ENCODE assay signal across 8 cellular contexts in the genomic region with DNA sequence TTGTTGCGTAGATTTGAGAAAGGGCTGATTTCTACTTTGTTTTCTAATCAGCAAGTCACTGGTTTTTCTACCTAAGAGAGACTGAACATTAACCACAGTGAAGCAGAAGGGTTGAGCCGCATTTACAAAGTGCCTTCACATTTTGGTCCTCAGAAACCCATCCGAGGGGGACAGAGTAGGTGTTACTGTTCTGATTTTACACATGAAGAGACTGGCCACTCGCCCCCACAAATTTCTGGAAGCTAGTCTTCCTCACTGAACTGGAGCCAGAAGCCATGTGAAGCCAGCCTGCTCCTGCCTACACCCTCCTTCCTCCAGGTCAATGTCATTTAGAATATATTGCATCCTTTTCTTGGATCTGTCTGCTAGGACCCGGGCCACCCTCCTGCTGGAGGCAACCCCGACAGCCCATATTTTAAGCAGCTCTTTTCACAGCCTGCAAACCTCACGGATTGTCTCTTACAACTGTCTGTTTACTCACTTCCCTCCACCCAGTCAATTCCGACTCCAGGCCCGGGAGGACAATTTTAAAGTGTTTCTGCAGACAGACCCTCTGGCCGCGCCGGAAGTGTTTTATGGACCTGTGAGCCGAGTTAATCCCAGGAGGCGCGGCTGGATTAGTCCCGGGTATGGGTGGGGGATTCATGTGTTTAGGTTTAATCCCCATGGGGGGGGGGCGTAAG.
DNase-seq lines count a peak whose midpoint lies in the region; ATAC-seq and TF ChIP-seq lines count a peak whose summit lies in the region.

No MANE protein-coding gene starts in this region.

- TF ChIP-seq CTCF in activated B cell treated with CpG ODN at 0.5 μM for 24 hours (IDR thresholded peaks at IDR 0.05) = no peak

- peaks cover 18% of the 10 kb centered on the region for H3K4me1 ChIP-seq in thymus (ENCODE audit: control insufficient read depth, insufficient read depth, low read length)

- H3K27me3 ChIP-seq in thymus (ENCODE audit: control insufficient read depth, insufficient read depth) = no peaks in the 10 kb centered on the region

- H3K4me1 Mint-ChIP-seq in activated B cell treated with CpG ODN at 0.5 μM for 24 hours (peaks cover 74% of the 10 kb centered on the region), immature natural killer cell (peaks cover 64 to 65% of the 10 kb centered on the region in 2 donors)

- ATAC-seq in activated B cell treated with CpG ODN at 0.5 μM for 24 hours (ENCODE audit: low read depth) = no peak

- no peaks in the 10 kb centered on the region for H3K36me3 ChIP-seq in thymus (ENCODE audit: control insufficient read depth, insufficient read depth)

- CTCF ChIA-PET in activated B cell treated with CpG ODN at 0.5 μM for 24 hours (lab: Charles Lee) = no interaction called here

- peaks cover 2% of the 10 kb centered on the region for H3K36me3 Mint-ChIP-seq in activated B cell treated with CpG ODN at 0.5 μM for 24 hours (ENCODE audit: low read depth)
- no peaks in the 10 kb centered on the region for H3K36me3 Mint-ChIP-seq in immature natural killer cell

- H3K27me3 Mint-ChIP-seq in activated B cell treated with CpG ODN at 0.5 μM for 24 hours (no peaks in the 10 kb centered on the region), immature natural killer cell (ENCODE audit: low read depth in 3 of 3) (peaks cover 23 to 41% (median 41%) of the 10 kb centered on the region in 3 donors)

- H3K27ac ChIP-seq in thymus (ENCODE audit: low read depth) = peak overlapping the region; percentile 89

- POLR2A ChIA-PET in activated B cell treated with CpG ODN at 0.5 μM for 24 hours (lab: Charles Lee) = interaction anchor here (0.6 to 8.0 kb wide), 10 partner anchors 15 to 1367 kb away, joined by 3 to 268 read pairs (median 6); partner anchors contain the start of gene BCOR

- intact Hi-C loops in activated B cell treated with CpG ODN at 0.5 μM for 24 hours (cut with micrococcal nuclease) = loop anchor here (1.0 to 5.0 kb wide), 5 partner anchors 158 to 1026 kb away; partner anchors contain the start of gene CXorf38

- WGBS in thymus = 16% methylated on average over 17 of the region's 17 CpGs

- H3K4me3 Mint-ChIP-seq in activated B cell treated with CpG ODN at 0.5 μM for 24 hours (peak overlapping the region; percentile 88), immature natural killer cell (peak overlapping the region; percentile 82 to 88 (median 86))

- H3K4me3 ChIP-seq in thymus (ENCODE audit: low read length) = peak overlapping the region; percentile 62

- peak overlapping the region; percentile 98 for H3K27ac Mint-ChIP-seq in activated B cell treated with CpG ODN at 0.5 μM for 24 hours
- H3K27ac Mint-ChIP-seq in immature natural killer cell = peak overlapping the region; percentile 34 to 89 (median 70)

- no peaks in the 10 kb centered on the region for H3K9me3 Mint-ChIP-seq in activated B cell treated with CpG ODN at 0.5 μM for 24 hours
- H3K9me3 Mint-ChIP-seq in immature natural killer cell = peaks cover 0 to 5% (median 0%) of the 10 kb centered on the region in 6 donors

- H3K9me3 ChIP-seq in thymus (ENCODE audit: control insufficient read depth) = no peaks in the 10 kb centered on the region

- DNase-seq in activated CD4-positive, alpha-beta T cell treated with anti-CD3 and anti-CD28 coated beads for 48 hours = peak; percentile 45
- DNase-seq in activated CD4-positive, alpha-beta T cell treated with anti-CD3 and anti-CD28 coated beads for 1 hour = no peak
- DNase-seq in activated B cell treated with CpG ODN at 0.5 μM for 24 hours (no peak), immature natural killer cell (no peak), NCI-H2171 (lab: John Stamatoyannopoulos, UW) (no peak), dermis blood vessel endothelial cell (no peak), germinal center (ENCODE audit: low spot score) (no peak)
